13 cellular contexts compared by ENCODE assay signal in genomic region chr12:93335603-93336162, GRCh38.
"Had no signal": no experiment of that assay in that cellular context is flagged by ENCODE, and none has a peak within 500 bp of the region (broad histone marks: within the 10 kb centered on the region; RNA-seq: fewer than 3 reads in every experiment).

No MANE protein-coding gene starts in this region.

- H3K9me3 ChIP-seq: tibial nerve had no signal

- H3K4me3 ChIP-seq: tibial nerve had no signal

- H3K4me1 Mint-ChIP-seq: stimulated activated effector memory CD8-positive, alpha-beta T cell treated with anti-CD3 and anti-CD28 coated beads, Interleukin-12 subunit alpha, Interleukin-12 subunit beta, amount 100 ng/mL, for 72 hours had no signal

- H3K4me1 ChIP-seq: foreskin keratinocyte had no signal

- H3K27me3 ChIP-seq: foreskin keratinocyte, tibial nerve had no signal

- H3K9me3 Mint-ChIP-seq: activated CD4-positive, alpha-beta memory T cell treated with anti-CD3 and anti-CD28 coated beads for 36 hours; stimulated activated effector memory CD8-positive, alpha-beta T cell treated with anti-CD3 and anti-CD28 coated beads, Interleukin-12 subunit alpha, Interleukin-12 subunit beta, amount 100 ng/mL, for 72 hours had no signal

- ATAC-seq: stimulated activated effector memory CD8-positive, alpha-beta T cell treated with anti-CD3 and anti-CD28 coated beads, Interleukin-12 subunit alpha, Interleukin-12 subunit beta, amount 100 ng/mL, for 72 hours had no signal

- H3K27me3 Mint-ChIP-seq: activated CD4-positive, alpha-beta memory T cell treated with anti-CD3 and anti-CD28 coated beads for 36 hours had no signal

- H3K4me3 Mint-ChIP-seq: activated CD4-positive, alpha-beta memory T cell treated with anti-CD3 and anti-CD28 coated beads for 36 hours; activated naive CD8-positive, alpha-beta T cell; stimulated activated effector memory CD8-positive, alpha-beta T cell treated with anti-CD3 and anti-CD28 coated beads, Interleukin-12 subunit alpha, Interleukin-12 subunit beta, amount 100 ng/mL, for 72 hours had no signal

- H3K36me3 Mint-ChIP-seq: activated CD4-positive, alpha-beta memory T cell treated with anti-CD3 and anti-CD28 coated beads for 36 hours; activated naive CD8-positive, alpha-beta T cell; stimulated activated effector memory CD8-positive, alpha-beta T cell treated with anti-CD3 and anti-CD28 coated beads, Interleukin-12 subunit alpha, Interleukin-12 subunit beta, amount 100 ng/mL, for 72 hours had no signal

- H3K36me3 ChIP-seq: tibial nerve had no signal

- DNase-seq: activated CD4-positive, alpha-beta memory T cell treated with anti-CD3 and anti-CD28 coated beads for 36 hours; activated CD4-positive, alpha-beta T cell treated with anti-CD3 and anti-CD28 coated beads for 1 hour; activated gamma-delta T cell; activated T-cell treated with anti-CD3 and anti-CD28 coated beads, Interleukin-2, amount 50 U/mL, for 48 hours; anterior cingulate cortex; foreskin keratinocyte; left cardiac atrium; T-helper 9 cell had no signal

- H3K27ac ChIP-seq: foreskin keratinocyte had no signal

- FAIRE-seq: bronchial epithelial cell, colon had no signal

- H3K27ac Mint-ChIP-seq: activated CD4-positive, alpha-beta memory T cell treated with anti-CD3 and anti-CD28 coated beads for 36 hours; activated naive CD8-positive, alpha-beta T cell; stimulated activated effector memory CD8-positive, alpha-beta T cell treated with anti-CD3 and anti-CD28 coated beads, Interleukin-12 subunit alpha, Interleukin-12 subunit beta, amount 100 ng/mL, for 72 hours had no signal
